In genomic region chr16:68740628-68741346, GRCh38 we compare ENCODE assay signal across 1 cellular context.
TF ChIP-seq lines count a peak whose summit lies in the region.

No MANE protein-coding gene starts in this region.

TF ChIP-seq in K562, 482 proteins besides CTCF, POLR2A, EP300 and RAD21 (continued from another document):
- no peak for TF ChIP-seq ARID3B (CRISPR knock-in tag; IDR thresholded peaks at IDR 0.05; ENCODE audit: borderline replicate concordance)
- TF ChIP-seq FIP1L1 (IDR thresholded peaks at IDR 0.05; ENCODE audit: low read depth, low read length, poor library complexity, severe bottlenecking), result no peak
- TF ChIP-seq ZNF639 (CRISPR knock-in tag; conservative IDR thresholded peaks at IDR 0.05 in 1 of 2, IDR thresholded peaks at IDR 0.05 in 1 of 2), result no peak
- TF ChIP-seq ZNF384 (IDR thresholded peaks at IDR 0.05; ENCODE audit: low read depth, low read length), result no peak
- no peak for TF ChIP-seq SAFB (IDR thresholded peaks at IDR 0.05; ENCODE audit: borderline replicate concordance, low read depth, low read length)
- TF ChIP-seq CBX8 (IDR thresholded peaks at IDR 0.05; ENCODE audit: borderline replicate concordance, extremely low read depth, low read depth, low read length, poor library complexity, severe bottlenecking), result no peak
- TF ChIP-seq POLR2AphosphoS5 (IDR thresholded peaks at IDR 0.05; ENCODE audit: control insufficient read depth, insufficient read depth, low read depth, low read length), result no peak
- no peak for TF ChIP-seq CHCHD3 (CRISPR knock-in tag; IDR thresholded peaks at IDR 0.05)
- no peak for TF ChIP-seq NR3C1 (CRISPR knock-in tag; IDR thresholded peaks at IDR 0.05)
- no peak for TF ChIP-seq PML (IDR thresholded peaks at IDR 0.05; ENCODE audit: low read length)
- TF ChIP-seq RBM25 (IDR thresholded peaks at IDR 0.05; ENCODE audit: low read depth, low read length, severe bottlenecking), result no peak
- no peak for TF ChIP-seq NR4A1 (CRISPR knock-in tag; IDR thresholded peaks at IDR 0.05)
- no peak for TF ChIP-seq NR4A1 (tag; IDR thresholded peaks at IDR 0.05)
- TF ChIP-seq NFRKB (IDR thresholded peaks at IDR 0.05; ENCODE audit: low read depth), result no peak
